27 cellular contexts compared by ENCODE assay signal in genomic region chr7:11217848-11218565, GRCh38.
"Had no signal": no experiment of that assay in that cellular context is flagged by ENCODE, and none has a peak within 500 bp of the region (broad histone marks: within the 10 kb centered on the region; RNA-seq: fewer than 3 reads in every experiment).

No MANE protein-coding gene starts in this region.

- H3K4me3 Mint-ChIP-seq: memory B cell; nephron; neural progenitor cell; stimulated activated memory B cell treated with anti-CD40 and anti-IgM and Interleukin-4, amounts not matched to agents 10 μg/mL and 1 μg/mL and 100 μg/mL, for 72 hours; stimulated activated naive CD8-positive, alpha-beta T cell treated with anti-CD3 and anti-CD28 coated beads, Interleukin-15, Interleukin-2, amounts not matched to agents 100 ng/mL and 50 ng/mL, for 24 hours had no signal

- H2AFZ ChIP-seq: hepatocyte, neural progenitor cell, parathyroid adenoma had no signal

- H3K27ac ChIP-seq: dorsolateral prefrontal cortex, epithelial cell of prostate, foreskin keratinocyte, gastroesophageal sphincter, heart left ventricle, hepatocyte, neural progenitor cell, parathyroid adenoma, suprapubic skin, transverse colon, upper lobe of right lung, uterus had no signal

- DNase-seq: dorsolateral prefrontal cortex; effector CD4-positive, alpha-beta T cell; foreskin keratinocyte; heart left ventricle; kidney; stimulated activated CD4-positive, alpha-beta T cell treated with anti-CD3 and anti-CD28 coated beads, Interleukin-2, amount 100 ng/mL, for 24 hours; stimulated activated CD4-positive, alpha-beta T cell treated with anti-CD3 and anti-CD28 coated beads, Interleukin-4, amount 100 ng/mL, for 24 hours; transverse colon; upper lobe of right lung; uterus had no signal

- H3K36me3 Mint-ChIP-seq: memory B cell; neural progenitor cell; stimulated activated memory B cell treated with anti-CD40 and anti-IgM and Interleukin-4, amounts not matched to agents 10 μg/mL and 1 μg/mL and 100 μg/mL, for 72 hours had no signal

- H3K79me2 ChIP-seq: hepatocyte, parathyroid adenoma had no signal

- H3K4me1 Mint-ChIP-seq: memory B cell; neural progenitor cell; stimulated activated memory B cell treated with anti-CD40 and anti-IgM and Interleukin-4, amounts not matched to agents 10 μg/mL and 1 μg/mL and 100 μg/mL, for 72 hours had no signal

- H3K9ac ChIP-seq: neural progenitor cell, parathyroid adenoma had no signal

- H3K4me3 ChIP-seq: dorsolateral prefrontal cortex, gastroesophageal sphincter, heart left ventricle, hepatocyte, lung, neural progenitor cell, smooth muscle cell, suprapubic skin, transverse colon, upper lobe of right lung, uterus had no signal

- H3K27me3 Mint-ChIP-seq: progenitor cell of endocrine pancreas had no signal

- ATAC-seq: esophagus mucosa; foreskin keratinocyte; gastroesophageal sphincter; heart left ventricle; left lobe of liver; sciatic nerve; stimulated activated memory B cell treated with anti-CD40 and anti-IgM and Interleukin-4, amounts not matched to agents 10 μg/mL and 1 μg/mL and 100 μg/mL, for 72 hours; upper lobe of right lung had no signal

- FAIRE-seq: colon, kidney had no signal

- H3K36me3 ChIP-seq: gastroesophageal sphincter, heart left ventricle, neural progenitor cell, suprapubic skin, transverse colon, upper lobe of right lung, uterus had no signal

- H3K4me1 ChIP-seq: foreskin keratinocyte, neural progenitor cell, suprapubic skin, transverse colon, uterus had no signal

- H3K9me3 ChIP-seq: gastroesophageal sphincter, heart left ventricle, suprapubic skin, transverse colon, upper lobe of right lung, uterus had no signal

- H3K27ac Mint-ChIP-seq: memory B cell; neural progenitor cell; progenitor cell of endocrine pancreas; stimulated activated memory B cell treated with anti-CD40 and anti-IgM and Interleukin-4, amounts not matched to agents 10 μg/mL and 1 μg/mL and 100 μg/mL, for 72 hours; stimulated activated naive CD8-positive, alpha-beta T cell treated with anti-CD3 and anti-CD28 coated beads, Interleukin-15, Interleukin-2, amounts not matched to agents 100 ng/mL and 50 ng/mL, for 24 hours had no signal

- H3K9me3 Mint-ChIP-seq: memory B cell; stimulated activated memory B cell treated with anti-CD40 and anti-IgM and Interleukin-4, amounts not matched to agents 10 μg/mL and 1 μg/mL and 100 μg/mL, for 72 hours; stimulated activated naive CD8-positive, alpha-beta T cell treated with anti-CD3 and anti-CD28 coated beads, Interleukin-15, Interleukin-2, amounts not matched to agents 100 ng/mL and 50 ng/mL, for 24 hours had no signal

- H3K27me3 ChIP-seq: dorsolateral prefrontal cortex, foreskin keratinocyte, gastroesophageal sphincter, heart left ventricle, hepatocyte, neural progenitor cell, suprapubic skin, transverse colon, upper lobe of right lung, uterus had no signal

- H3K4me2 ChIP-seq: hepatocyte, neural progenitor cell, smooth muscle cell had no signal
